In genomic region chr2:213137064-213137463, GRCh38 we compare ENCODE assay signal across 31 cellular contexts.
"Had no signal": no experiment of that assay in that cellular context is flagged by ENCODE, and none has a peak within 500 bp of the region (broad histone marks: within the 10 kb centered on the region; RNA-seq: fewer than 3 reads in every experiment).

No MANE protein-coding gene starts in this region.

- H3K9me3 Mint-ChIP-seq: immature natural killer cell; naive thymus-derived CD8-positive, alpha-beta T cell; nephron; neural crest cell; stimulated activated naive CD8-positive, alpha-beta T cell treated with anti-CD3 and anti-CD28 coated beads, Interleukin-15, Interleukin-2, amounts not matched to agents 100 ng/mL and 50 ng/mL, for 24 hours had no signal

- H3K36me3 ChIP-seq: left lung, lower lobe of right lung, pancreas, prostate gland, suprapubic skin, thoracic aorta, tibial artery, upper lobe of right lung had no signal

- H3K36me3 Mint-ChIP-seq: naive thymus-derived CD8-positive, alpha-beta T cell had no signal

- H3K27ac Mint-ChIP-seq: nephron; stimulated activated naive CD8-positive, alpha-beta T cell treated with anti-CD3 and anti-CD28 coated beads, Interleukin-15, Interleukin-2, amounts not matched to agents 100 ng/mL and 50 ng/mL, for 24 hours had no signal

- H3K4me1 ChIP-seq: left lung, lower lobe of right lung, pancreas, prostate gland, suprapubic skin, tibial artery, upper lobe of right lung had no signal

- ATAC-seq: left colon; left lung; lower lobe of right lung; naive thymus-derived CD8-positive, alpha-beta T cell; pancreas; right cardiac atrium; sciatic nerve; upper lobe of right lung had no signal

- H3K4me3 ChIP-seq: left lung, lower lobe of right lung, pancreas, prostate gland, skin epidermis, suprapubic skin, thoracic aorta, tibial artery, upper lobe of right lung had no signal

- H3K27me3 Mint-ChIP-seq: stimulated activated naive CD8-positive, alpha-beta T cell treated with anti-CD3 and anti-CD28 coated beads, Interleukin-15, Interleukin-2, amounts not matched to agents 100 ng/mL and 50 ng/mL, for 24 hours had no signal

- H3K27ac ChIP-seq: left lung, lower lobe of right lung, pancreas, prostate gland, suprapubic skin, thoracic aorta, tibial artery, upper lobe of right lung had no signal

- H3K4me1 Mint-ChIP-seq: nephron, neural crest cell had no signal

- H3K9me3 ChIP-seq: left lung, lower lobe of right lung, pancreas, prostate gland, suprapubic skin, thoracic aorta, tibial artery, upper lobe of right lung had no signal

- FAIRE-seq: urothelium cell line had no signal

- H3K27me3 ChIP-seq: left lung, pancreas, suprapubic skin, tibial artery, upper lobe of right lung had no signal

- DNase-seq: hypothalamus; immature natural killer cell; kidney; left colon; left lung; lower lobe of right lung; mammary epithelial cell; mesenchymal stem cell; naive thymus-derived CD8-positive, alpha-beta T cell; nucleus accumbens; pancreas; posterior cingulate gyrus; retina; right cardiac atrium; stimulated activated CD4-positive, alpha-beta T cell treated with anti-CD3 and anti-CD28 coated beads, Interleukin-12 subunit alpha, Interleukin-12 subunit beta, amount 100 ng/mL, for 4 hours; stimulated activated CD4-positive, alpha-beta T cell treated with anti-CD3 and anti-CD28 coated beads, Interleukin-15, amount 100 ng/mL, for 24 hours; stimulated activated CD4-positive, alpha-beta T cell treated with anti-CD3 and anti-CD28 coated beads, Interleukin-2, amount 100 ng/mL, for 24 hours; stimulated activated CD4-positive, alpha-beta T cell treated with anti-CD3 and anti-CD28 coated beads, Interleukin-4, amount 100 ng/mL, for 1 hour; stimulated activated naive CD4-positive, alpha-beta T cell; tibial artery; trophoblast cell; upper lobe of right lung had no signal

- H3K4me3 Mint-ChIP-seq: immature natural killer cell; nephron; neural crest cell; stimulated activated naive CD8-positive, alpha-beta T cell treated with anti-CD3 and anti-CD28 coated beads, Interleukin-15, Interleukin-2, amounts not matched to agents 100 ng/mL and 50 ng/mL, for 24 hours had no signal
